ENCODE assay signal across 19 cellular contexts in genomic region chr13:20424559-20424852, GRCh38.
DNase-seq lines count a peak whose midpoint lies in the region; ATAC-seq and TF ChIP-seq lines count a peak whose summit lies in the region.
"Had no signal": no experiment of that assay in that cellular context is flagged by ENCODE, and none has a peak within 500 bp of the region (broad histone marks: within the 10 kb centered on the region; RNA-seq: fewer than 3 reads in every experiment).

No MANE protein-coding gene starts in this region.

- peaks cover 18% of the 10 kb centered on the region for H3K4me1 Mint-ChIP-seq in activated naive CD8-positive, alpha-beta T cell treated with anti-CD3 and anti-CD28 coated beads, Interleukin-2, amount 10 ng/mL, durations not matched to agents 7 days and 5 days
- peaks cover 84% of the 10 kb centered on the region for H3K4me1 Mint-ChIP-seq in activated naive CD8-positive, alpha-beta T cell treated with anti-CD3 and anti-CD28 coated beads, Interleukin-2, amount 50 U/mL, for 24 hours
- H3K4me1 Mint-ChIP-seq: CD14-positive monocyte had no signal

- peak overlapping the region; percentile 18 to 30 for H3K27ac ChIP-seq in ovary

- TF ChIP-seq CTCF in astrocyte of the spinal cord (IDR thresholded peaks at IDR 0.05; ENCODE audit: low read depth, low read length) (no peak), ovary (IDR thresholded peaks at IDR 0.05) (no peak)

- H3K36me3 ChIP-seq in ovary, result no peaks in the 10 kb centered on the region
- H3K36me3 ChIP-seq: MG63 had no signal

- H3K9me3 Mint-ChIP-seq in activated naive CD8-positive, alpha-beta T cell treated with anti-CD3 and anti-CD28 coated beads, Interleukin-2, amount 10 ng/mL, durations not matched to agents 7 days and 5 days, result peaks cover 2% of the 10 kb centered on the region
- H3K9me3 Mint-ChIP-seq in activated naive CD8-positive, alpha-beta T cell treated with anti-CD3 and anti-CD28 coated beads, Interleukin-2, amount 50 U/mL, for 24 hours, result no peaks in the 10 kb centered on the region

- peak overlapping the region; percentile 24 for H3K27ac Mint-ChIP-seq in activated naive CD8-positive, alpha-beta T cell treated with anti-CD3 and anti-CD28 coated beads, Interleukin-2, amount 10 ng/mL, durations not matched to agents 7 days and 5 days
- H3K27ac Mint-ChIP-seq in activated naive CD8-positive, alpha-beta T cell treated with anti-CD3 and anti-CD28 coated beads, Interleukin-2, amount 50 U/mL, for 24 hours, result no peak overlapping the region

- peaks cover 15% of the 10 kb centered on the region for H3K4me1 ChIP-seq in ovary (ENCODE audit: insufficient read depth)

- no peak for TF ChIP-seq EP300 in ovary (IDR thresholded peaks at IDR 0.05)

- no peak for TF ChIP-seq POLR2A in ovary (IDR thresholded peaks at IDR 0.05)

- H3K27me3 ChIP-seq in ovary, result no peaks in the 10 kb centered on the region
- H3K27me3 ChIP-seq: MG63 had no signal

- no peaks in the 10 kb centered on the region for H3K9me3 ChIP-seq in ovary
- H3K9me3 ChIP-seq: MG63 had no signal

- intact Hi-C loops in ovary (cut with DNase I), result no loop called here

- WGBS in ovary, 3 donors, result 40 to 47% (median 44%) methylated on average over 8 of the region's 8 CpGs

- ATAC-seq in activated naive CD8-positive, alpha-beta T cell treated with anti-CD3 and anti-CD28 coated beads, Interleukin-2, amount 10 ng/mL, durations not matched to agents 7 days and 5 days (ENCODE audit: low read depth), result no peak
- ATAC-seq in activated naive CD8-positive, alpha-beta T cell treated with anti-CD3 and anti-CD28 coated beads, Interleukin-2, amount 50 U/mL, for 24 hours, result no peak
- ATAC-seq: Panc1, SK-N-SH treated with all-trans-retinoic acid at 6 μM for 48 hours had no signal

- H3K27me3 Mint-ChIP-seq in activated naive CD8-positive, alpha-beta T cell treated with anti-CD3 and anti-CD28 coated beads, Interleukin-2, amount 10 ng/mL, durations not matched to agents 7 days and 5 days, result peaks cover 3% of the 10 kb centered on the region
- no peaks in the 10 kb centered on the region for H3K27me3 Mint-ChIP-seq in activated naive CD8-positive, alpha-beta T cell treated with anti-CD3 and anti-CD28 coated beads, Interleukin-2, amount 50 U/mL, for 24 hours

- POLR2A ChIA-PET in activated naive CD8-positive, alpha-beta T cell treated with anti-CD3 and anti-CD28 coated beads, Interleukin-2, amount 10 ng/mL, durations not matched to agents 7 days and 5 days (lab: Charles Lee), result no interaction called here

- in situ Hi-C loops in astrocyte of the spinal cord (cut with HindIII; ENCODE audit: low sequenced_read_pairs), result no loop called here

- no peak overlapping the region for H3K4me3 Mint-ChIP-seq in activated naive CD8-positive, alpha-beta T cell treated with anti-CD3 and anti-CD28 coated beads, Interleukin-2, amount 10 ng/mL, durations not matched to agents 7 days and 5 days
- no peak overlapping the region for H3K4me3 Mint-ChIP-seq in activated naive CD8-positive, alpha-beta T cell treated with anti-CD3 and anti-CD28 coated beads, Interleukin-2, amount 50 U/mL, for 24 hours
- H3K4me3 Mint-ChIP-seq: CD14-positive monocyte had no signal

- no peak for DNase-seq in activated naive CD8-positive, alpha-beta T cell treated with anti-CD3 and anti-CD28 coated beads, Interleukin-2, amount 10 ng/mL, durations not matched to agents 7 days and 5 days
- DNase-seq in activated naive CD8-positive, alpha-beta T cell treated with anti-CD3 and anti-CD28 coated beads, Interleukin-2, amount 50 U/mL, for 24 hours, result no peak
- peak; percentile 11 for DNase-seq in astrocyte of the spinal cord (ENCODE audit: low read depth, low spot score)
- DNase-seq in ovary, result no peak
- DNase-seq in NCI-H2029 treated with DMSO at 0.1 percent for 48 hours (lab: John Stamatoyannopoulos, UW), result no peak
- DNase-seq in activated T-cell treated with anti-CD3 and anti-CD28 coated beads, Interleukin-2, amount 50 U/mL, for 1 hour, result no peak
- DNase-seq in NCI-H226, result no peak
- DNase-seq in pons (ENCODE audit: low spot score), result no peak
- DNase-seq: 8988T; MG63; NCI-H1417; NCI-H187; NCI-H2227 treated with DMSO at 0.1 percent for 48 hours; NCI-H524; NCI-H774; NK-92 treated with Interleukin-12 subunit alpha and Interleukin-12 subunit beta, amount 100 ng/mL, for 24 hours had no signal

- peaks cover 15% of the 10 kb centered on the region for H3K36me3 Mint-ChIP-seq in activated naive CD8-positive, alpha-beta T cell treated with anti-CD3 and anti-CD28 coated beads, Interleukin-2, amount 10 ng/mL, durations not matched to agents 7 days and 5 days
- H3K36me3 Mint-ChIP-seq in activated naive CD8-positive, alpha-beta T cell treated with anti-CD3 and anti-CD28 coated beads, Interleukin-2, amount 50 U/mL, for 24 hours (ENCODE audit: low read depth), result peaks cover 5% of the 10 kb centered on the region

- H3K4me3 ChIP-seq in astrocyte of the spinal cord (ENCODE audit: low read depth, low read length) (no peak overlapping the region), ovary (no peak overlapping the region)
- H3K4me3 ChIP-seq: MG63 had no signal
